23 cellular contexts compared by ENCODE assay signal in genomic region chr18:406677-407076, GRCh38.
"Had no signal": no experiment of that assay in that cellular context is flagged by ENCODE, and none has a peak within 500 bp of the region (broad histone marks: within the 10 kb centered on the region; RNA-seq: fewer than 3 reads in every experiment).

No MANE protein-coding gene starts in this region.

- FAIRE-seq: astrocyte had no signal

- H3K4me3 ChIP-seq: SJSA1 had no signal

- H3K27ac ChIP-seq: SJSA1 had no signal

- DNase-seq: activated CD4-positive, alpha-beta T cell treated with anti-CD3 and anti-CD28 coated beads for 4 hours; activated CD8-positive, alpha-beta T cell treated with anti-CD3 and anti-CD28 coated beads, Interleukin-2, amount 10 ng/mL, durations not matched to agents 7 days and 5 days; activated effector memory CD4-positive, alpha-beta T cell treated with anti-CD3 and anti-CD28 coated beads, Interleukin-2, amount 50 U/mL, for 16 hours; activated naive CD4-positive, alpha-beta T cell treated with Interleukin-2 at 50 U/mL for 16 hours; activated T-cell treated with anti-CD3 and anti-CD28 coated beads, Interleukin-2, amount 50 U/mL, for 24 hours; amygdala; Karpas-422; MM.1S; NCI-H1105; NCI-H1436; NCI-H1694 treated with DMSO at 0.1 percent for 48 hours; NCI-H2029 treated with DMSO at 0.1 percent for 48 hours; NCI-H345; NCI-H510A; NCI-H526 treated with DMSO at 0.1 percent for 48 hours; NCI-H82; OCI-M1; RPMI8226; SHP77 had no signal

- ATAC-seq: activated CD4-positive, CD25-positive, alpha-beta regulatory T cell treated with anti-CD3 and anti-CD28 coated beads, Interleukin-2, amount 50 U/mL, for 24 hours; activated CD8-positive, alpha-beta T cell treated with anti-CD3 and anti-CD28 coated beads, Interleukin-2, amount 10 ng/mL, durations not matched to agents 7 days and 5 days; Panc1 had no signal

- H3K27me3 ChIP-seq: SJSA1 had no signal
